ENCODE assay signal across 8 cellular contexts in genomic region chr17:1365445-1366039, GRCh38. TPM values are rescaled to one million over a fixed set of nuclear protein-coding genes. Genes with fewer than 3 reads are reported as not detected.
A peak's percentile ranks its signal among the peaks of the same experiment; 100 is the strongest.
DNase-seq lines count a peak whose midpoint lies in the region; ATAC-seq and TF ChIP-seq lines count a peak whose summit lies in the region.

No MANE protein-coding gene starts in this region.

- H3K36me3 ChIP-seq in BLaER1 (peaks cover 56% of the 10 kb centered on the region), HEK293 (ENCODE audit: control insufficient read depth in 2 of 2, insufficient read depth in 1 of 2, low read length in 2 of 2) (peaks cover 41 to 44% of the 10 kb centered on the region in 2 experiments), right lobe of liver (peaks cover 0 to 27% (median 6%) of the 10 kb centered on the region in 4 donors)

- peak overlapping the region; percentile 93 for H3K4me2 ChIP-seq in BLaER1

- POLR2A ChIA-PET in HEK293 (lab: Yijun Ruan, JAX), result interaction anchor here (0.6 to 2.1 kb wide), 11 partner anchors 14 to 263 kb away, joined by 3 to 24 read pairs (median 4); partner anchors contain the start of genes CRK, INPP5K and YWHAE

- CTCF ChIA-PET in HEK293 (lab: Yijun Ruan, JAX), result interaction anchor here (0.5 to 3.3 kb wide), 65 partner anchors 9 to 844 kb away, joined by 3 to 42 read pairs (median 5); partner anchors contain the start of genes CRK, INPP5K, MYO1C and YWHAE

- H3K4me3 ChIP-seq in BLaER1 (no peak overlapping the region), HEK293 (ENCODE audit: low read depth, low read length) (no peak overlapping the region), right lobe of liver (no peak overlapping the region)

- H3K27ac ChIP-seq in BLaER1, result no peak overlapping the region; the same call in 1 of the 2 replicates
- no peak overlapping the region; the same call in 1 of the 2 replicates for H3K27ac ChIP-seq in HEK293 (ENCODE audit: extremely low read depth, low read depth, low read length)
- H3K27ac ChIP-seq in right lobe of liver, result peak overlapping the region in 1 of 3 donors; percentile 7

- ATAC-seq in right lobe of liver (peak; percentile 80 to 88 (median 82)), GM18511 (IDR thresholded peaks at IDR 0.05; ENCODE audit: unreplicated experiment) (no peak)

- H3K9me3 ChIP-seq in BLaER1, result no peaks in the 10 kb centered on the region
- H3K9me3 ChIP-seq in HEK293 (ENCODE audit: control insufficient read depth, insufficient read depth, low read depth, low read length), result no peaks in the 10 kb centered on the region
- no peaks in the 10 kb centered on the region for H3K9me3 ChIP-seq in right lobe of liver

- intact Hi-C loops in right lobe of liver (cut with DNase I), result loop anchor here (10.0 kb wide), 3 partner anchors 79 to 149 kb away; partner anchors contain the start of genes INPP5K (in 2 of the 2) and CRK (in 1 of the 2)

- H3K27me3 ChIP-seq in BLaER1 (no peaks in the 10 kb centered on the region), right lobe of liver (no peaks in the 10 kb centered on the region)

- no peak for TF ChIP-seq POLR2A in right lobe of liver (IDR thresholded peaks at IDR 0.05)

- WGBS in right lobe of liver (ENCODE audit: insufficient coverage, low coverage, low lambda C conversion rate, missing lambda C conversion rate), result 5% methylated on average over 10 of the region's 11 CpGs

- DNase-seq in NCI-H526 (lab: John Stamatoyannopoulos, UW), result peak; percentile 61 to 70
- DNase-seq in activated CD4-positive, alpha-beta T cell treated with anti-CD3 and anti-CD28 coated beads for 48 hours, result peak; percentile 59
- peak; percentile 76 for DNase-seq in ecto neural progenitor cell (ENCODE audit: low spot score)
- DNase-seq in right lobe of liver, result peak in 1 of 3 donors; percentile 64
- peak; percentile 24 for DNase-seq in stimulated activated CD8-positive, alpha-beta memory T cell treated with anti-CD3 and anti-CD28 coated beads, Interleukin-15, amount 100 ng/mL, for 1 hour (ENCODE audit: low read depth)

- peak; percentile 61; the same call in 1 of the 2 replicates for TF ChIP-seq CTCF in HEK293 (tag by site-specific recombination; IDR thresholded peaks at IDR 0.05)
- TF ChIP-seq CTCF in right lobe of liver (IDR thresholded peaks at IDR 0.05), result peak; percentile 83 to 86 (median 84)

- peaks cover 94% of the 10 kb centered on the region for H3K4me1 ChIP-seq in BLaER1
- peaks cover 46% of the 10 kb centered on the region for H3K4me1 ChIP-seq in HEK293 (ENCODE audit: control insufficient read depth, insufficient read depth, low read length)
- H3K4me1 ChIP-seq in right lobe of liver, result peaks cover 0 to 56% (median 10%) of the 10 kb centered on the region in 4 donors

- H4K20me1 ChIP-seq in BLaER1, result peaks cover 100% of the 10 kb centered on the region

- no peak overlapping the region for H3K9ac ChIP-seq in BLaER1

TF ChIP-seq in HEK293, 187 proteins besides CTCF, POLR2A, EP300 and RAD21:
- peak; percentile 76; the same call in 1 of the 2 replicates for TF ChIP-seq ZNF561 (tag by site-specific recombination; IDR thresholded peaks at IDR 0.05; ENCODE audit: borderline replicate concordance)
- TF ChIP-seq ZNF654 (tag by site-specific recombination; IDR thresholded peaks at IDR 0.05; ENCODE audit: low read depth), result peak; percentile 90
- TF ChIP-seq ZBTB17 (tag by site-specific recombination; IDR thresholded peaks at IDR 0.05), result peak; percentile 27; the same call in 1 of the 2 replicates
- 0 out of 2 replicates have a peak, but pooled peaks have one; percentile 20 for TF ChIP-seq ZNF449 (tag by site-specific recombination; IDR thresholded peaks at IDR 0.05)
- no peak for TF ChIP-seq ZNF747 (tag by site-specific recombination; IDR thresholded peaks at IDR 0.05)
- TF ChIP-seq PBX3 (CRISPR knock-in tag; IDR thresholded peaks at IDR 0.05), result no peak
- TF ChIP-seq ZNF660 (tag by site-specific recombination; IDR thresholded peaks at IDR 0.05), result peak; percentile 83
- TF ChIP-seq ZFP69B (tag by site-specific recombination; IDR thresholded peaks at IDR 0.05), result 0 out of 2 replicates have a peak, but pooled peaks have one; percentile 42
- TF ChIP-seq ZNF658 (tag by site-specific recombination; IDR thresholded peaks at IDR 0.05), result no peak

RNA-seq across cellular contexts. Expression of gene YWHAE, which starts 34.5 kb away (rescaled TPM):
- total RNA-seq in right lobe of liver, result 100 to 1,000 TPM; 167 to 446 (median 217) TPM
